ENCODE assay signal across 19 cellular contexts in genomic region chr14:102050026-102050405, GRCh38.
"Had no signal": no experiment of that assay in that cellular context is flagged by ENCODE, and none has a peak within 500 bp of the region (broad histone marks: within the 10 kb centered on the region; RNA-seq: fewer than 3 reads in every experiment).

No MANE protein-coding gene starts in this region.

- H3K4me3 ChIP-seq: coronary artery, esophagus muscularis mucosa, heart right ventricle, tibial artery had no signal

- H3K4me1 Mint-ChIP-seq: activated naive CD8-positive, alpha-beta T cell treated with anti-CD3 and anti-CD28 coated beads, Interleukin-2, amount 10 ng/mL, durations not matched to agents 7 days and 5 days; memory B cell; stimulated activated naive CD8-positive, alpha-beta T cell treated with anti-CD3 and anti-CD28 coated beads, Interleukin-15, amount 100 ng/mL, for 72 hours had no signal

- H3K9me3 ChIP-seq: esophagus muscularis mucosa, heart right ventricle, tibial artery had no signal

- H3K9me3 Mint-ChIP-seq: activated naive CD4-positive, alpha-beta T cell treated with anti-CD3 and anti-CD28 coated beads for 36 hours; activated naive CD8-positive, alpha-beta T cell treated with anti-CD3 and anti-CD28 coated beads, Interleukin-2, amount 10 ng/mL, durations not matched to agents 7 days and 5 days; memory B cell; stimulated activated naive CD8-positive, alpha-beta T cell treated with anti-CD3 and anti-CD28 coated beads, Interleukin-15, amount 100 ng/mL, for 72 hours had no signal

- DNase-seq: activated CD8-positive, alpha-beta memory T cell treated with anti-CD3 and anti-CD28 coated beads for 24 hours; activated CD8-positive, alpha-beta memory T cell treated with anti-CD3 and anti-CD28 coated beads, Interleukin-2, amount 50 U/mL, for 4 hours; activated naive CD4-positive, alpha-beta T cell treated with anti-CD3 and anti-CD28 coated beads for 36 hours; activated naive CD8-positive, alpha-beta T cell treated with anti-CD3 and anti-CD28 coated beads, Interleukin-2, amount 10 ng/mL, durations not matched to agents 7 days and 5 days; activated T-cell treated with anti-CD3 and anti-CD28 coated beads, Interleukin-2, amount 50 U/mL, for 48 hours; amniotic stem cell; cerebellar nuclear complex; heart right ventricle; islet precursor cell; left colon; stimulated activated CD4-positive, alpha-beta T cell treated with anti-CD3 and anti-CD28 coated beads, Interleukin-4, amount 100 ng/mL, for 4 hours; stimulated activated naive CD8-positive, alpha-beta T cell treated with anti-CD3 and anti-CD28 coated beads, Interleukin-15, amount 100 ng/mL, for 72 hours; T-helper 9 cell; tibial artery had no signal

- H3K4me3 Mint-ChIP-seq: activated naive CD4-positive, alpha-beta T cell treated with anti-CD3 and anti-CD28 coated beads for 36 hours; activated naive CD8-positive, alpha-beta T cell treated with anti-CD3 and anti-CD28 coated beads, Interleukin-2, amount 10 ng/mL, durations not matched to agents 7 days and 5 days; memory B cell; stimulated activated naive CD8-positive, alpha-beta T cell treated with anti-CD3 and anti-CD28 coated beads, Interleukin-15, amount 100 ng/mL, for 72 hours had no signal

- ATAC-seq: heart right ventricle; left colon; stimulated activated naive CD8-positive, alpha-beta T cell treated with anti-CD3 and anti-CD28 coated beads, Interleukin-15, amount 100 ng/mL, for 72 hours had no signal

- FAIRE-seq: bronchial epithelial cell, urothelium cell line had no signal

- H3K27me3 ChIP-seq: esophagus muscularis mucosa, heart right ventricle, tibial artery had no signal

- H3K27ac ChIP-seq: coronary artery, heart right ventricle, tibial artery had no signal

- H3K27ac Mint-ChIP-seq: activated naive CD4-positive, alpha-beta T cell treated with anti-CD3 and anti-CD28 coated beads for 36 hours; activated naive CD8-positive, alpha-beta T cell treated with anti-CD3 and anti-CD28 coated beads, Interleukin-2, amount 10 ng/mL, durations not matched to agents 7 days and 5 days; memory B cell; stimulated activated naive CD8-positive, alpha-beta T cell treated with anti-CD3 and anti-CD28 coated beads, Interleukin-15, amount 100 ng/mL, for 72 hours had no signal

- H3K27me3 Mint-ChIP-seq: activated naive CD8-positive, alpha-beta T cell treated with anti-CD3 and anti-CD28 coated beads, Interleukin-2, amount 10 ng/mL, durations not matched to agents 7 days and 5 days; memory B cell; stimulated activated naive CD8-positive, alpha-beta T cell treated with anti-CD3 and anti-CD28 coated beads, Interleukin-15, amount 100 ng/mL, for 72 hours had no signal
